In genomic region chr10:101784558-101784957, GRCh38 we compare ENCODE assay signal across 16 cellular contexts. TPM values are rescaled to one million over a fixed set of nuclear protein-coding genes. Genes with fewer than 3 reads are reported as not detected.
DNase-seq lines count a peak whose midpoint lies in the region; ATAC-seq and TF ChIP-seq lines count a peak whose summit lies in the region.
"Had no signal": no experiment of that assay in that cellular context is flagged by ENCODE, and none has a peak within 500 bp of the region (broad histone marks: within the 10 kb centered on the region; RNA-seq: fewer than 3 reads in every experiment).

No MANE protein-coding gene starts in this region.

- no TSS peak for BruUV-seq in OCI-LY7 (replicated peaks; lab: Mats Ljungman, UMichigan)

- H3K79me2 ChIP-seq in OCI-LY7 (ENCODE audit: insufficient read depth, low read depth, low read length) = peaks cover 17% of the 10 kb centered on the region; the same call in 1 of the 2 replicates
- H3K79me2 ChIP-seq in osteoblast (ENCODE audit: insufficient read depth, low read length) = peaks cover 22% of the 10 kb centered on the region
- peaks cover 23% of the 10 kb centered on the region for H3K79me2 ChIP-seq in MM.1S (ENCODE audit: low read length)

- H2AFZ ChIP-seq in OCI-LY7 (ENCODE audit: low read length) = no peak overlapping the region
- H2AFZ ChIP-seq in osteoblast (ENCODE audit: low read length) = no peak overlapping the region
- H2AFZ ChIP-seq in MM.1S (ENCODE audit: low read length) = no peak overlapping the region

- no peaks in the 10 kb centered on the region for H3K9me3 Mint-ChIP-seq in activated CD8-positive, alpha-beta memory T cell treated with anti-CD3 and anti-CD28 coated beads, Interleukin-2, amount 10 ng/mL, durations not matched to agents 7 days and 5 days (ENCODE audit: low read depth)
- H3K9me3 Mint-ChIP-seq in chondrocyte (ENCODE audit: low read depth) = no peaks in the 10 kb centered on the region

- peak overlapping the region; percentile 94 for H3K4me3 Mint-ChIP-seq in activated CD8-positive, alpha-beta memory T cell treated with anti-CD3 and anti-CD28 coated beads, Interleukin-2, amount 10 ng/mL, durations not matched to agents 7 days and 5 days
- no peak overlapping the region for H3K4me3 Mint-ChIP-seq in chondrocyte (ENCODE audit: unreplicated experiment)

- H3K4me1 Mint-ChIP-seq in activated CD8-positive, alpha-beta memory T cell treated with anti-CD3 and anti-CD28 coated beads, Interleukin-2, amount 10 ng/mL, durations not matched to agents 7 days and 5 days = peaks cover 47% of the 10 kb centered on the region
- peaks cover 40% of the 10 kb centered on the region for H3K4me1 Mint-ChIP-seq in chondrocyte (ENCODE audit: low read depth)

- POLR2A ChIA-PET in OCI-LY7 (lab: Charles Lee) = interaction anchor here (0.6 to 2.0 kb wide), 4 partner anchors 12 to 266 kb away, joined by 5 to 9 read pairs (median 7); partner anchors contain the start of genes DPCD and POLL

- H3K4me1 ChIP-seq in OCI-LY7 (ENCODE audit: insufficient read depth, low read length, poor library complexity, severe bottlenecking) (peaks cover 33% of the 10 kb centered on the region), osteoblast (ENCODE audit: insufficient read depth, low read length) (peaks cover 27% of the 10 kb centered on the region), MM.1S (ENCODE audit: low read length) (peaks cover 17% of the 10 kb centered on the region)

- H3K9ac ChIP-seq in MM.1S (ENCODE audit: low read length) = no peak overlapping the region

- H3K27me3 Mint-ChIP-seq in activated CD8-positive, alpha-beta memory T cell treated with anti-CD3 and anti-CD28 coated beads, Interleukin-2, amount 10 ng/mL, durations not matched to agents 7 days and 5 days = no peaks in the 10 kb centered on the region
- no peaks in the 10 kb centered on the region for H3K27me3 Mint-ChIP-seq in chondrocyte (ENCODE audit: low read depth)

- H3K27me3 ChIP-seq in osteoblast (ENCODE audit: insufficient read depth, low read length) (no peaks in the 10 kb centered on the region), MM.1S (replicated peaks; ENCODE audit: insufficient read depth, low read length) (no peaks in the 10 kb centered on the region)
- H3K27me3 ChIP-seq: colonic mucosa, ovary had no signal

- ATAC-seq in activated CD8-positive, alpha-beta memory T cell treated with anti-CD3 and anti-CD28 coated beads, Interleukin-2, amount 10 ng/mL, durations not matched to agents 7 days and 5 days = no peak
- no peak for ATAC-seq in GM18517 (IDR thresholded peaks at IDR 0.05; ENCODE audit: unreplicated experiment)
- ATAC-seq: left ventricle myocardium superior had no signal

- peaks cover 68% of the 10 kb centered on the region for H3K36me3 ChIP-seq in OCI-LY7 (ENCODE audit: insufficient read depth, low read length)
- peaks cover 48% of the 10 kb centered on the region for H3K36me3 ChIP-seq in osteoblast (ENCODE audit: insufficient read depth, low read length)
- H3K36me3 ChIP-seq in MM.1S (replicated peaks; ENCODE audit: insufficient read depth, low read length) = peaks cover 3% of the 10 kb centered on the region; the same call in 1 of the 2 replicates
- H3K36me3 ChIP-seq: ovary had no signal

- H3K27ac Mint-ChIP-seq in activated CD8-positive, alpha-beta memory T cell treated with anti-CD3 and anti-CD28 coated beads, Interleukin-2, amount 10 ng/mL, durations not matched to agents 7 days and 5 days = peak overlapping the region; percentile 96
- peak overlapping the region; percentile 94 for H3K27ac Mint-ChIP-seq in chondrocyte (ENCODE audit: unreplicated experiment)

- no peak overlapping the region for H3K4me2 ChIP-seq in OCI-LY7 (ENCODE audit: low read length)
- no peak overlapping the region for H3K4me2 ChIP-seq in osteoblast (ENCODE audit: insufficient read depth, low read length)
- no peak overlapping the region for H3K4me2 ChIP-seq in MM.1S (ENCODE audit: low read depth, low read length)

- H3K4me3 ChIP-seq in OCI-LY7 (ENCODE audit: low read depth, low read length, poor library complexity, severe bottlenecking) (no peak overlapping the region), osteoblast (ENCODE audit: insufficient read depth, low read length) (no peak overlapping the region), MM.1S (ENCODE audit: low read length) (no peak overlapping the region)
- H3K4me3 ChIP-seq: colonic mucosa, ovary had no signal

- intact Hi-C loops in OCI-LY7 (cut with micrococcal nuclease; ENCODE audit: unreplicated experiment) = loop anchor here (5.0 to 10.0 kb wide), 3 partner anchors 167 to 570 kb away; no protein-coding TSS in a partner anchor

- H4K20me1 ChIP-seq in OCI-LY7 (ENCODE audit: insufficient read depth, low read length) (no peaks in the 10 kb centered on the region), osteoblast (ENCODE audit: insufficient read depth, low read length) (peaks cover 19% of the 10 kb centered on the region), MM.1S (ENCODE audit: insufficient read depth, low read length) (no peaks in the 10 kb centered on the region; the same call in 1 of the 2 replicates)

- H3K27ac ChIP-seq in OCI-LY7 (ENCODE audit: low read depth, low read length, poor library complexity, severe bottlenecking) (peak overlapping the region; percentile 4), osteoblast (ENCODE audit: low read depth, low read length) (peak overlapping the region; percentile 21), MM.1S (ENCODE audit: low read length) (no peak overlapping the region)
- H3K27ac ChIP-seq: ovary had no signal

- CTCF ChIA-PET in activated CD8-positive, alpha-beta memory T cell treated with anti-CD3 and anti-CD28 coated beads, Interleukin-2, amount 10 ng/mL, durations not matched to agents 7 days and 5 days (lab: Charles Lee) = interaction anchor here (1.2 to 9.0 kb wide), 8 partner anchors 10 to 571 kb away, joined by 3 to 198 read pairs (median 6); no protein-coding TSS in a partner anchor
- CTCF ChIA-PET in OCI-LY7 (lab: Charles Lee; ENCODE audit: unreplicated experiment) = no interaction called here

- TF ChIP-seq CTCF in OCI-LY7 (conservative IDR thresholded peaks at IDR 0.05; ENCODE audit: low read length) (no peak), chondrocyte (IDR thresholded peaks at IDR 0.05) (no peak), osteoblast (IDR thresholded peaks at IDR 0.05; ENCODE audit: extremely low read depth, low read depth, low read length) (no peak), MM.1S (IDR thresholded peaks at IDR 0.05; ENCODE audit: low read length) (no peak)

- H3K9me2 ChIP-seq in OCI-LY7 (ENCODE audit: insufficient read depth, low read length) (no peaks in the 10 kb centered on the region), MM.1S (replicated peaks; ENCODE audit: insufficient read depth, low read length) (no peaks in the 10 kb centered on the region)

- H3F3A ChIP-seq in MM.1S (ENCODE audit: insufficient read depth, low read length) = peaks cover 42% of the 10 kb centered on the region

- no peaks in the 10 kb centered on the region for H3K9me3 ChIP-seq in OCI-LY7 (ENCODE audit: low read length)
- H3K9me3 ChIP-seq in osteoblast (ENCODE audit: low read depth, low read length) = no peaks in the 10 kb centered on the region
- no peaks in the 10 kb centered on the region for H3K9me3 ChIP-seq in MM.1S (replicated peaks; ENCODE audit: insufficient read depth, low read length)
- H3K9me3 ChIP-seq: colonic mucosa, ovary, tibial artery had no signal

- peaks cover 30% of the 10 kb centered on the region for H3K36me3 Mint-ChIP-seq in activated CD8-positive, alpha-beta memory T cell treated with anti-CD3 and anti-CD28 coated beads, Interleukin-2, amount 10 ng/mL, durations not matched to agents 7 days and 5 days
- H3K36me3 Mint-ChIP-seq in chondrocyte (ENCODE audit: low read depth) = peaks cover 13% of the 10 kb centered on the region

- no peak for DNase-seq in activated CD8-positive, alpha-beta memory T cell treated with anti-CD3 and anti-CD28 coated beads, Interleukin-2, amount 10 ng/mL, durations not matched to agents 7 days and 5 days
- DNase-seq in activated CD8-positive, alpha-beta memory T cell treated with anti-CD3 and anti-CD28 coated beads, Interleukin-2, amount 50 U/mL, for 48 hours = no peak
- DNase-seq in OCI-LY7 (ENCODE audit: low spot score) = no peak
- DNase-seq in chondrocyte (ENCODE audit: low spot score) = no peak
- peak; percentile 65 for DNase-seq in osteoblast (ENCODE audit: insufficient read length, low spot score, missing footprints)
- no peak for DNase-seq in mucosa of gallbladder (ENCODE audit: low spot score)
- DNase-seq in MM.1S = no peak
- DNase-seq: colonic mucosa; left ventricle myocardium superior; NCI-H345; stimulated activated CD4-positive, alpha-beta T cell treated with anti-CD3 and anti-CD28 coated beads, Interleukin-12 subunit alpha, Interleukin-12 subunit beta, amount 100 ng/mL, for 4 hours; tibial artery had no signal

RNA-seq across cellular contexts. Expression of gene NPM3, which starts 1.3 kb away (rescaled TPM):
- total RNA-seq in activated CD8-positive, alpha-beta memory T cell treated with anti-CD3 and anti-CD28 coated beads, Interleukin-2, amount 10 ng/mL, durations not matched to agents 7 days and 5 days = 10 to 100 TPM; 46.1 to 75.4 TPM
- total RNA-seq in OCI-LY7 (2014; rRNA removed; shearing (Covaris generic)) = 115 and 122 TPM in 2 replicates
- 107 and 111 TPM in 2 replicates for total RNA-seq in OCI-LY7 (2022)
- 34.0 to 49.0 TPM (median 36.5 TPM) in 3 replicates for total RNA-seq in chondrocyte
- total RNA-seq in osteoblast = 47.7 and 64.8 TPM in 2 replicates
- total RNA-seq in mucosa of gallbladder = 17.7 TPM

RNA-seq across cellular contexts. Expression of gene FGF8, which starts 8.6 kb away (rescaled TPM):
- not detected for total RNA-seq in activated CD8-positive, alpha-beta memory T cell treated with anti-CD3 and anti-CD28 coated beads, Interleukin-2, amount 10 ng/mL, durations not matched to agents 7 days and 5 days
- 0.44 and 0.72 TPM in 2 replicates for total RNA-seq in OCI-LY7 (2014; rRNA removed; shearing (Covaris generic))
- total RNA-seq in OCI-LY7 (2022) (0.86 and 1.3 TPM in 2 replicates), chondrocyte (not detected in 3 replicates), osteoblast (not detected in 2 replicates), mucosa of gallbladder (not detected)
- total RNA-seq: colonic mucosa; fibroblast of lung; left ventricle myocardium superior; ovary; T-helper 1 cell treated with Interleukin-12 subunit alpha and Interleukin-12 subunit beta and Interleukin-4 antibody, amounts not matched to agents 30 ng/mL and 1 ng/mL, for 36 hours had no signal

RNA-seq across cellular contexts. Expression of gene OGA, which starts 33.7 kb away (rescaled TPM):
- total RNA-seq in activated CD8-positive, alpha-beta memory T cell treated with anti-CD3 and anti-CD28 coated beads, Interleukin-2, amount 10 ng/mL, durations not matched to agents 7 days and 5 days = 100 to 1,000 TPM; 120 to 139 TPM
- 65.5 and 73.2 TPM in 2 replicates for total RNA-seq in OCI-LY7 (2014; rRNA removed; shearing (Covaris generic))
- 109 and 124 TPM in 2 replicates for total RNA-seq in OCI-LY7 (2022)
- total RNA-seq in chondrocyte = 75.5 to 79.2 TPM (median 75.5 TPM) in 3 replicates
- total RNA-seq in osteoblast = 115 and 121 TPM in 2 replicates
- 104 TPM for total RNA-seq in mucosa of gallbladder

RNA-seq across cellular contexts. Expression of gene KCNIP2, which starts 59.0 kb away (rescaled TPM):
- 1 to 10 TPM; 1.6 to 2.3 TPM for total RNA-seq in activated CD8-positive, alpha-beta memory T cell treated with anti-CD3 and anti-CD28 coated beads, Interleukin-2, amount 10 ng/mL, durations not matched to agents 7 days and 5 days
- 1.4 and 7.3 TPM in 2 replicates for total RNA-seq in OCI-LY7 (2014; rRNA removed; shearing (Covaris generic))
- total RNA-seq in OCI-LY7 (2022) = 2.8 and 4.3 TPM in 2 replicates
- 1.8 to 3.1 TPM (median 1.9 TPM) in 3 replicates for total RNA-seq in chondrocyte
- 0.88 and 1.4 TPM in 2 replicates for total RNA-seq in osteoblast
- total RNA-seq in mucosa of gallbladder = 2.5 TPM
